8 cellular contexts compared by ENCODE assay signal in the genomic region with DNA sequence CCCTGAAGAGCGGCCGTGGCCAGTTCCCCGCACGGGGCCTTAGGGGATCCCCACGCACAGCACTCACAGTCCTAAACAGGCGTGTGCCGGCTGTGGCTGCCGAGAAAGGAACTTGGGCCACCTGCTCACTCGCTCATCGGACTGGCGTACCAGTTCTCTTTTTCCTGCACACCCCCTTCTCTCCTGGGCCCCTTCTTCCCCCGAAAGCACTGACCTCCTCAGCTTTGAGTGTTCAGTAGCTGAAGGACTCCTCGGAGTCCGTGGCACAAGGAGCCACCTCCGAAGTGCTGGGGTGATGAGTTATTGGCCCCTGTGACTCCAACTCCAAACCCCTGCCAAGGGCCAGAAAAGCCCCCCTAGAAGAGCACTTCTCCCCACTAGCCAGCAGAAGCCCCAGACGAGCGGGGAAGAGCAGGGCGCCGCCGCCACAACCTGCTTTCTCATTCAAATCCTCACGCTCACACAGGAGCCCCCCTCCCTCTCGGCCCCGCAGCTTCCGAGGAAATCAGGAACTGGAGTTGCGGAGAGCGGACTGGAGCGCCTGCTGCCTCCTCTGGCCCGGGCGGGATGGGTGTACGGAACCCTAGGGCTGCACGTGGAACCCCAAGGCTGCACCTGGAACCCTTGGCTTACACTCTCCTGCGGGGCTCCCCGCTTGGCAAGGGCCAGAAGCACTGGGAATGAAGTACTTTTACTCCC. TPM values are rescaled to one million over a fixed set of nuclear protein-coding genes. Genes with fewer than 3 reads are reported as not detected.
A peak's percentile ranks its signal among the peaks of the same experiment; 100 is the strongest.
DNase-seq lines count a peak whose midpoint lies in the region; ATAC-seq and TF ChIP-seq lines count a peak whose summit lies in the region.

A gene with protein sequence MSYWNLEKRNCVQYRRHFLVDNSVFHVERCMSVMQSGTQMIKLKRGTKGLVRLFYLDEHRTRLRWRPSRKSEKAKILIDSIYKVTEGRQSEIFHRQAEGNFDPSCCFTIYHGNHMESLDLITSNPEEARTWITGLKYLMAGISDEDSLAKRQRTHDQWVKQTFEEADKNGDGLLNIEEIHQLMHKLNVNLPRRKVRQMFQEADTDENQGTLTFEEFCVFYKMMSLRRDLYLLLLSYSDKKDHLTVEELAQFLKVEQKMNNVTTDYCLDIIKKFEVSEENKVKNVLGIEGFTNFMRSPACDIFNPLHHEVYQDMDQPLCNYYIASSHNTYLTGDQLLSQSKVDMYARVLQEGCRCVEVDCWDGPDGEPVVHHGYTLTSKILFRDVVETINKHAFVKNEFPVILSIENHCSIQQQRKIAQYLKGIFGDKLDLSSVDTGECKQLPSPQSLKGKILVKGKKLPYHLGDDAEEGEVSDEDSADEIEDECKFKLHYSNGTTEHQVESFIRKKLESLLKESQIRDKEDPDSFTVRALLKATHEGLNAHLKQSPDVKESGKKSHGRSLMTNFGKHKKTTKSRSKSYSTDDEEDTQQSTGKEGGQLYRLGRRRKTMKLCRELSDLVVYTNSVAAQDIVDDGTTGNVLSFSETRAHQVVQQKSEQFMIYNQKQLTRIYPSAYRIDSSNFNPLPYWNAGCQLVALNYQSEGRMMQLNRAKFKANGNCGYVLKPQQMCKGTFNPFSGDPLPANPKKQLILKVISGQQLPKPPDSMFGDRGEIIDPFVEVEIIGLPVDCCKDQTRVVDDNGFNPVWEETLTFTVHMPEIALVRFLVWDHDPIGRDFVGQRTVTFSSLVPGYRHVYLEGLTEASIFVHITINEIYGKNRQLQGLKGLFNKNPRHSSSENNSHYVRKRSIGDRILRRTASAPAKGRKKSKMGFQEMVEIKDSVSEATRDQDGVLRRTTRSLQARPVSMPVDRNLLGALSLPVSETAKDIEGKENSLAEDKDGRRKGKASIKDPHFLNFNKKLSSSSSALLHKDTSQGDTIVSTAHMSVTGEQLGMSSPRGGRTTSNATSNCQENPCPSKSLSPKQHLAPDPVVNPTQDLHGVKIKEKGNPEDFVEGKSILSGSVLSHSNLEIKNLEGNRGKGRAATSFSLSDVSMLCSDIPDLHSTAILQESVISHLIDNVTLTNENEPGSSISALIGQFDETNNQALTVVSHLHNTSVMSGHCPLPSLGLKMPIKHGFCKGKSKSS (N-terminal part only) (minus strand): TSS at position 446 of the 699 bp plus-strand sequence. CDS start 40,847 bp downstream, outside the sequence.

- CTCF ChIA-PET in activated B cell treated with CpG ODN at 0.5 μM for 24 hours (lab: Charles Lee), result interaction anchor here (0.5 to 3.0 kb wide), 2 partner anchors 43 to 61 kb away, joined by 5 to 9 read pairs; partner anchors contain the start of gene C3orf33

- peaks cover 20% of the 10 kb centered on the region for H3K27me3 Mint-ChIP-seq in activated B cell treated with CpG ODN at 0.5 μM for 24 hours

- peak; percentile 74 for DNase-seq in NCI-H1436 (lab: John Stamatoyannopoulos, UW)
- DNase-seq in NCI-H1436 treated with DMSO at 0.1 percent for 48 hours (lab: John Stamatoyannopoulos, UW), result no peak
- peak; percentile 67 for DNase-seq in NCI-H2107 treated with DMSO at 0.1 percent for 48 hours (lab: John Stamatoyannopoulos, UW; ENCODE audit: unreplicated experiment)
- DNase-seq in activated B cell treated with CpG ODN at 0.5 μM for 24 hours, result peak; percentile 20
- peak; percentile 74 for DNase-seq in kidney tubule cell (ENCODE audit: low spot score)
- peak; percentile 59 for DNase-seq in stimulated activated CD4-positive, alpha-beta T cell treated with anti-CD3 and anti-CD28 coated beads, Interleukin-15, amount 100 ng/mL, for 24 hours

- peak; percentile 69 for ATAC-seq in HG02973 (IDR thresholded peaks at IDR 0.05; ENCODE audit: unreplicated experiment)
- peak; percentile 81 for ATAC-seq in activated B cell treated with CpG ODN at 0.5 μM for 24 hours (ENCODE audit: low read depth)

- no peaks in the 10 kb centered on the region for H3K36me3 Mint-ChIP-seq in activated B cell treated with CpG ODN at 0.5 μM for 24 hours (ENCODE audit: low read depth)

- H3K9me3 Mint-ChIP-seq in activated B cell treated with CpG ODN at 0.5 μM for 24 hours, result no peaks in the 10 kb centered on the region

- peak within 1 kb of the TSS; percentile 66 for H3K27ac Mint-ChIP-seq in activated B cell treated with CpG ODN at 0.5 μM for 24 hours

- POLR2A ChIA-PET in activated B cell treated with CpG ODN at 0.5 μM for 24 hours (lab: Charles Lee), result no interaction called here

- TF ChIP-seq CTCF in activated B cell treated with CpG ODN at 0.5 μM for 24 hours (IDR thresholded peaks at IDR 0.05), result no peak

- peak within 1 kb of the TSS; percentile 87 for H3K4me3 Mint-ChIP-seq in activated B cell treated with CpG ODN at 0.5 μM for 24 hours

- peak within 1 kb of the TSS; percentile 33 for H3K27ac ChIP-seq in cingulate gyrus (ENCODE audit: low read depth, low read length)

- intact Hi-C loops in activated B cell treated with CpG ODN at 0.5 μM for 24 hours (cut with micrococcal nuclease), result loop anchor here (1.0 to 10.0 kb wide), 4 partner anchors 63 to 1430 kb away; partner anchors contain the start of genes C3orf33, GMPS and SLC33A1

- peaks cover 25% of the 10 kb centered on the region for H3K4me1 Mint-ChIP-seq in activated B cell treated with CpG ODN at 0.5 μM for 24 hours

RNA-seq across cellular contexts. Expression of the gene that starts here (rescaled TPM):
- total RNA-seq in activated B cell treated with CpG ODN at 0.5 μM for 24 hours, result 0.12 and 0.27 TPM in 2 replicates

Comparison
In these comparisons a context has a peak if more than half of its experiments do, and no peak if none do; other contexts are left out.
1. Peak in DNase-seq and ATAC-seq in activated B cell treated with CpG ODN at 0.5 μM for 24 hours; RNA of the gene not detected or under 1 TPM.